Comparison of ENCODE assay signal across 24 cellular contexts in the genomic region with DNA sequence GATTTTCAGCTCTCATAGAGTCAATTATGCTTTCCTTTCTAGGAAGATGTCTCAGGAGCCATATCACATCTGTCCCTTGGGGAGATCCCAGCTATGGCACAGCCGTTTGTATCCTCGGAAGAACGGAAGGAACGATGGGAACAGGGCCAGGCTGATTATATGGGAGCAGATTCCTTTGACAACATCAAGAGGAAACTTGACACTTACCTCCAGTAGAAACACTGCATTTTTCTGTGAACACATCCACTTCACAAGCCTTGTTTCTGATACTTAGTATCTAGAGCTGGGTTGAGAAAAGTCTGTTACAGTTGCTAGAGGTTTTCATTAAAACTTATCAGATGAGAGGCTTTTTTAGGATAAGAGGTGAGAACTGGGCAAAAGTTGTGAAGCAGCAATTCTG. TPM values are rescaled to one million over a fixed set of nuclear protein-coding genes. Genes with fewer than 3 reads are reported as not detected.
DNase-seq lines count a peak whose midpoint lies in the region; ATAC-seq and TF ChIP-seq lines count a peak whose summit lies in the region.
"Had no signal": no experiment of that assay in that cellular context is flagged by ENCODE, and none has a peak within 500 bp of the region (broad histone marks: within the 10 kb centered on the region; RNA-seq: fewer than 3 reads in every experiment).

No MANE protein-coding gene starts in this region.

- no peak for TF ChIP-seq RAD21 in IMR-90 (IDR thresholded peaks at IDR 0.05; ENCODE audit: low read length)

- H3K56ac ChIP-seq in IMR-90 (ENCODE audit: extremely low read depth, insufficient read depth, low read length) = no peak overlapping the region

- BruUV-seq in IMR-90 (replicated peaks; lab: Mats Ljungman, UMichigan) = no TSS peak

- no peak overlapping the region for H2AK5ac ChIP-seq in IMR-90 (ENCODE audit: low read depth, low read length)

- no peak overlapping the region for H3K9ac ChIP-seq in IMR-90 (ENCODE audit: low read depth, low read length)

- CTCF ChIA-PET in activated CD8-positive, alpha-beta T cell treated with anti-CD3 and anti-CD28 coated beads for 36 hours (lab: Charles Lee) = no interaction called here
- CTCF ChIA-PET in activated CD8-positive, alpha-beta T cell treated with anti-CD3 and anti-CD28 coated beads, Interleukin-2, amount 10 ng/mL, durations not matched to agents 7 days and 5 days (lab: Charles Lee) = no interaction called here
- CTCF ChIA-PET in IMR-90 (lab: Yijun Ruan, JAX) = no interaction called here

- H3K79me1 ChIP-seq in IMR-90 (ENCODE audit: low read depth in 1 of 2, low read length in 2 of 2) = peaks cover 3 to 20% of the 10 kb centered on the region in 2 experiments; a peak in 3 of 4 replicates

- in situ Hi-C loops in IMR-90 (cut with MboI; ENCODE audit: low sequenced_read_pairs) = no loop called here

- no peak overlapping the region for H2AK9ac ChIP-seq in IMR-90 (replicated peaks; ENCODE audit: low read depth, low read length, poor library complexity)

- DNase-seq in activated CD8-positive, alpha-beta T cell treated with anti-CD3 and anti-CD28 coated beads for 36 hours = no peak
- no peak for DNase-seq in activated CD8-positive, alpha-beta T cell treated with anti-CD3 and anti-CD28 coated beads, Interleukin-2, amount 10 ng/mL, durations not matched to agents 7 days and 5 days
- no peak for DNase-seq in IMR-90
- DNase-seq in fibroblast of peridontal ligament (ENCODE audit: extremely low read depth) = peak; percentile 29
- no peak for DNase-seq in progenitor cell of endocrine pancreas (ENCODE audit: low spot score, unreplicated experiment)
- no peak for DNase-seq in suprapubic skin (ENCODE audit: low spot score in 2 of 2)
- DNase-seq: activated CD4-positive, alpha-beta T cell treated with anti-CD3 and anti-CD28 coated beads, Interleukin-2, amount 50 U/mL, for 4 hours; activated effector memory CD4-positive, alpha-beta T cell treated with Interleukin-2 at 50 U/mL for 16 hours; BE2C; cerebellar nuclear complex; effector CD4-positive, alpha-beta T cell; erythroblast; foreskin keratinocyte; left colon; mesenchymal stem cell; MV-4-11; NCI-H1694 treated with DMSO at 0.1 percent for 48 hours; NCI-H446; upper lobe of left lung; WERI-Rb-1 had no signal

- H2BK15ac ChIP-seq in IMR-90 (ENCODE audit: low read depth, low read length) = no peak overlapping the region

- H3K27ac ChIP-seq in IMR-90 (ENCODE audit: insufficient read depth, low read length) (0 out of 2 replicates have a peak overlapping the region, but pooled peaks have one; percentile 27), suprapubic skin (no peak overlapping the region)
- H3K27ac ChIP-seq: foreskin keratinocyte, upper lobe of left lung, WERI-Rb-1 had no signal

- no peaks in the 10 kb centered on the region for H4K20me1 ChIP-seq in IMR-90 (ENCODE audit: insufficient read depth, low read length)

- H3K36me3 ChIP-seq in IMR-90 (ENCODE audit: control insufficient read depth, insufficient read depth, low read length) (peaks cover 23% of the 10 kb centered on the region), suprapubic skin (peaks cover 55% of the 10 kb centered on the region)

- no peak overlapping the region for H4K91ac ChIP-seq in IMR-90 (ENCODE audit: insufficient read depth, low read depth, low read length)

- H3K18ac ChIP-seq in IMR-90 (ENCODE audit: low read depth, low read length) = no peak overlapping the region

- H2BK20ac ChIP-seq in IMR-90 (ENCODE audit: low read depth, low read length) = no peak overlapping the region

- no peak for TF ChIP-seq CTCF in activated CD8-positive, alpha-beta T cell treated with anti-CD3 and anti-CD28 coated beads for 36 hours (IDR thresholded peaks at IDR 0.05)
- TF ChIP-seq CTCF in IMR-90 (conservative IDR thresholded peaks at IDR 0.05; ENCODE audit: low read depth, low read length) = no peak
- no peak for TF ChIP-seq CTCF in progenitor cell of endocrine pancreas (IDR thresholded peaks at IDR 0.05; ENCODE audit: unreplicated experiment)
- TF ChIP-seq CTCF in suprapubic skin (IDR thresholded peaks at IDR 0.05) = no peak

- H3K4me1 Mint-ChIP-seq in activated CD8-positive, alpha-beta T cell treated with anti-CD3 and anti-CD28 coated beads for 36 hours (ENCODE audit: low read depth) = peaks cover 7% of the 10 kb centered on the region
- H3K4me1 Mint-ChIP-seq in activated CD8-positive, alpha-beta T cell treated with anti-CD3 and anti-CD28 coated beads, Interleukin-2, amount 10 ng/mL, durations not matched to agents 7 days and 5 days (ENCODE audit: low read depth) = no peaks in the 10 kb centered on the region
- H3K4me1 Mint-ChIP-seq in progenitor cell of endocrine pancreas (ENCODE audit: low read depth) = peaks cover 7% of the 10 kb centered on the region

- H3K4ac ChIP-seq in IMR-90 (ENCODE audit: low read depth, low read length) = no peak overlapping the region

- H3K9me3 ChIP-seq in IMR-90 (ENCODE audit: control insufficient read depth, insufficient read depth, low read length) (peaks cover 3% of the 10 kb centered on the region; the same call in 1 of the 2 replicates), suprapubic skin (no peaks in the 10 kb centered on the region)
- H3K9me3 ChIP-seq: BE2C, upper lobe of left lung had no signal

- peaks cover 4% of the 10 kb centered on the region for H3K9me3 Mint-ChIP-seq in activated CD8-positive, alpha-beta T cell treated with anti-CD3 and anti-CD28 coated beads for 36 hours
- peaks cover 7% of the 10 kb centered on the region for H3K9me3 Mint-ChIP-seq in activated CD8-positive, alpha-beta T cell treated with anti-CD3 and anti-CD28 coated beads, Interleukin-2, amount 10 ng/mL, durations not matched to agents 7 days and 5 days (ENCODE audit: insufficient read depth)
- H3K9me3 Mint-ChIP-seq in progenitor cell of endocrine pancreas (ENCODE audit: low read depth) = peaks cover 9% of the 10 kb centered on the region

- peaks cover 9% of the 10 kb centered on the region for H3K4me1 ChIP-seq in IMR-90 (ENCODE audit: control insufficient read depth, insufficient read depth, low read length)
- no peaks in the 10 kb centered on the region for H3K4me1 ChIP-seq in suprapubic skin
- H3K4me1 ChIP-seq: BE2C, foreskin keratinocyte, HAP-1, upper lobe of left lung had no signal

- dilution Hi-C loops in IMR-90 (cut with HindIII; ENCODE audit: low sequenced_read_pairs, unreplicated experiment) = no loop called here

- H4K5ac ChIP-seq in IMR-90 (ENCODE audit: low read depth, low read length) = no peak overlapping the region

- TF ChIP-seq EP300 in suprapubic skin (IDR thresholded peaks at IDR 0.05) = no peak

- H2AFZ ChIP-seq in IMR-90 (replicated peaks; ENCODE audit: low read length, poor library complexity) = no peak overlapping the region

- no peak for ATAC-seq in activated CD8-positive, alpha-beta T cell treated with anti-CD3 and anti-CD28 coated beads for 36 hours
- no peak for ATAC-seq in activated CD8-positive, alpha-beta T cell treated with anti-CD3 and anti-CD28 coated beads, Interleukin-2, amount 10 ng/mL, durations not matched to agents 7 days and 5 days
- ATAC-seq in IMR-90 (ENCODE audit: low read depth) (peak; percentile 58), HG02885 (IDR thresholded peaks at IDR 0.05; ENCODE audit: poor library complexity, unreplicated experiment) (no peak), GM21447 (IDR thresholded peaks at IDR 0.05; ENCODE audit: unreplicated experiment) (no peak)
- ATAC-seq: foreskin keratinocyte, left colon, SK-N-SH treated with all-trans-retinoic acid at 6 μM for 48 hours had no signal

- peaks cover 8% of the 10 kb centered on the region; the same call in 1 of the 2 replicates for H3K9me1 ChIP-seq in IMR-90 (ENCODE audit: insufficient read depth, low read length)

- peaks cover 34% of the 10 kb centered on the region for H3K36me3 Mint-ChIP-seq in activated CD8-positive, alpha-beta T cell treated with anti-CD3 and anti-CD28 coated beads for 36 hours (ENCODE audit: low read depth)
- H3K36me3 Mint-ChIP-seq in activated CD8-positive, alpha-beta T cell treated with anti-CD3 and anti-CD28 coated beads, Interleukin-2, amount 10 ng/mL, durations not matched to agents 7 days and 5 days (ENCODE audit: low read depth) = peaks cover 60% of the 10 kb centered on the region
- H3K36me3 Mint-ChIP-seq in progenitor cell of endocrine pancreas (ENCODE audit: insufficient read depth) = peaks cover 31% of the 10 kb centered on the region

- H2BK120ac ChIP-seq in IMR-90 (ENCODE audit: low read depth, low read length) = no peak overlapping the region

- H3K4me2 ChIP-seq in IMR-90 (ENCODE audit: low read depth, low read length) = no peak overlapping the region

- TF ChIP-seq POLR2A in IMR-90 (IDR thresholded peaks at IDR 0.05; ENCODE audit: low read depth, low read length) = no peak
- TF ChIP-seq POLR2A in suprapubic skin (IDR thresholded peaks at IDR 0.05) = no peak

- no peaks in the 10 kb centered on the region for H3K27me3 Mint-ChIP-seq in activated CD8-positive, alpha-beta T cell treated with anti-CD3 and anti-CD28 coated beads for 36 hours
- H3K27me3 Mint-ChIP-seq in activated CD8-positive, alpha-beta T cell treated with anti-CD3 and anti-CD28 coated beads, Interleukin-2, amount 10 ng/mL, durations not matched to agents 7 days and 5 days (ENCODE audit: low read depth) = no peaks in the 10 kb centered on the region
- no peaks in the 10 kb centered on the region for H3K27me3 Mint-ChIP-seq in progenitor cell of endocrine pancreas

- peak overlapping the region; percentile 68 for H3K27ac Mint-ChIP-seq in activated CD8-positive, alpha-beta T cell treated with anti-CD3 and anti-CD28 coated beads for 36 hours
- H3K27ac Mint-ChIP-seq in activated CD8-positive, alpha-beta T cell treated with anti-CD3 and anti-CD28 coated beads, Interleukin-2, amount 10 ng/mL, durations not matched to agents 7 days and 5 days = no peak overlapping the region
- peak overlapping the region; percentile 17 for H3K27ac Mint-ChIP-seq in progenitor cell of endocrine pancreas

- H4K8ac ChIP-seq in IMR-90 (ENCODE audit: low read depth in 2 of 2, low read length in 2 of 2) = no peak overlapping the region

- no peak overlapping the region for H3K14ac ChIP-seq in IMR-90 (replicated peaks; ENCODE audit: low read depth, low read length)

- no peak overlapping the region for H3K4me3 ChIP-seq in IMR-90 (ENCODE audit: insufficient read depth, low read depth, low read length)
- H3K4me3 ChIP-seq in suprapubic skin = no peak overlapping the region
- H3K4me3 ChIP-seq: HAP-1, upper lobe of left lung had no signal

- POLR2A ChIA-PET in activated CD8-positive, alpha-beta T cell treated with anti-CD3 and anti-CD28 coated beads for 36 hours (lab: Charles Lee) = no interaction called here
- POLR2A ChIA-PET in activated CD8-positive, alpha-beta T cell treated with anti-CD3 and anti-CD28 coated beads, Interleukin-2, amount 10 ng/mL, durations not matched to agents 7 days and 5 days (lab: Charles Lee) = interaction anchor here (1.4 kb wide), 1 partner anchor 17 kb away, joined by 3 read pairs; no protein-coding TSS in a partner anchor
- POLR2A ChIA-PET in IMR-90 (lab: Charles Lee; ENCODE audit: unreplicated experiment) = no interaction called here

- H3K27me3 ChIP-seq in IMR-90 (ENCODE audit: control insufficient read depth, insufficient read depth, low read length) (no peaks in the 10 kb centered on the region), suprapubic skin (no peaks in the 10 kb centered on the region)
- H3K27me3 ChIP-seq: BE2C, foreskin keratinocyte, upper lobe of left lung had no signal

- no peak overlapping the region for H3K4me3 Mint-ChIP-seq in activated CD8-positive, alpha-beta T cell treated with anti-CD3 and anti-CD28 coated beads for 36 hours
- H3K4me3 Mint-ChIP-seq in activated CD8-positive, alpha-beta T cell treated with anti-CD3 and anti-CD28 coated beads, Interleukin-2, amount 10 ng/mL, durations not matched to agents 7 days and 5 days = no peak overlapping the region
- no peak overlapping the region for H3K4me3 Mint-ChIP-seq in progenitor cell of endocrine pancreas (ENCODE audit: low read depth)

- WGBS in IMR-90 (ENCODE audit: extremely low coverage in 2 of 2, insufficient read length in 1 of 2), 2 experiments = no CpG with 5 or more reads among the region's 4 CpGs
- 60% methylated on average over 4 of the region's 4 CpGs for WGBS in suprapubic skin

- no peak overlapping the region for H2BK5ac ChIP-seq in IMR-90 (ENCODE audit: low read depth, low read length, poor library complexity, severe bottlenecking)

- intact Hi-C loops in activated CD8-positive, alpha-beta T cell treated with anti-CD3 and anti-CD28 coated beads for 36 hours (cut with micrococcal nuclease) = no loop called here
- intact Hi-C loops in IMR-90 (cut with micrococcal nuclease) = no loop called here

- H3K23ac ChIP-seq in IMR-90 (ENCODE audit: low read depth, low read length) = no peak overlapping the region

RNA-seq across cellular contexts. Expression of gene GYG1, which starts 35.4 kb away (rescaled TPM):
- total RNA-seq in activated CD8-positive, alpha-beta T cell treated with anti-CD3 and anti-CD28 coated beads for 36 hours = 10 to 100 TPM; 16.0 to 18.3 TPM
- 10 to 100 TPM; 46.9 to 54.0 TPM for total RNA-seq in activated CD8-positive, alpha-beta T cell treated with anti-CD3 and anti-CD28 coated beads, Interleukin-2, amount 10 ng/mL, durations not matched to agents 7 days and 5 days
- 77.8 and 90.3 TPM in 2 replicates for total RNA-seq in IMR-90 (2012; rRNA removed)
- polyA plus RNA-seq in IMR-90 (2012; rRNA removed) = 43.6 and 48.4 TPM in 2 replicates
- 17.9 and 77.6 TPM in 2 replicates for polyA plus RNA-seq in IMR-90 (2012; cell fraction: cytosol; rRNA removed)
- polyA plus RNA-seq in IMR-90 (2012; cell fraction: nucleus; rRNA removed; ENCODE audit: low replicate concordance) = 44.9 and 46.5 TPM in 2 replicates
- total RNA-seq in progenitor cell of endocrine pancreas = 26.0 and 27.3 TPM in 2 replicates
- 10 to 100 TPM in 3 of 4 donors, 1 to 10 TPM in 1; 9.3 to 17.5 (median 13.4) TPM for total RNA-seq in suprapubic skin

RNA-seq across cellular contexts. Expression of gene HLTF, which starts 59.6 kb away (rescaled TPM):
- total RNA-seq in activated CD8-positive, alpha-beta T cell treated with anti-CD3 and anti-CD28 coated beads for 36 hours = 10 to 100 TPM; 20.7 to 23.8 TPM
- total RNA-seq in activated CD8-positive, alpha-beta T cell treated with anti-CD3 and anti-CD28 coated beads, Interleukin-2, amount 10 ng/mL, durations not matched to agents 7 days and 5 days = 10 to 100 TPM; 25.2 to 27.3 TPM
- total RNA-seq in IMR-90 (2012; rRNA removed) (39.1 and 48.0 TPM in 2 replicates), progenitor cell of endocrine pancreas (39.8 and 42.8 TPM in 2 replicates), suprapubic skin (10 to 100 TPM in 2 of 4 donors, 1 to 10 TPM in 2; 5.3 to 15.8 (median 8.6) TPM)
- polyA plus RNA-seq in IMR-90 (2012; rRNA removed) = 10.5 and 12.6 TPM in 2 replicates
- polyA plus RNA-seq in IMR-90 (2012; cell fraction: cytosol; rRNA removed) = 6.1 and 8.6 TPM in 2 replicates
- 8.2 and 18.6 TPM in 2 replicates for polyA plus RNA-seq in IMR-90 (2012; cell fraction: nucleus; rRNA removed; ENCODE audit: low replicate concordance)
